In the genomic region with DNA sequence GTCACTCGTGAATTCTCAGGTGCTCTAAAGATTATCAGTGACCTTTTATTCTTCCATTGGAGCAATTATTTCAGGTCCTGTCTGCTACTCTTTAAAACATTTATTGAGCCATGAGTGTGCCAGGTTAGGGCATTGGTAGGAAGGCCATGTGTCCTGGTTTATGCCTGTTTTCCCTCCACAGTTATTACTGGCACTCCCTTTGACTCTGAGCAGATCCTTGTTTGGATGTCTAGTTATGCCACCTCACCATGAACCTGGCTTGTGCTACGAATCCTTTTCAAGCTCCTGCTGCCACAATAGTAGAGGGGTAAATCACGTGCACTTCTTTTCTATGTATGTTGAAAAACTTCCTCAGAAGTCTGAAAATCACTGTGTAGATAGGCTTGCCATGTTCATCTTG, we compare ENCODE assay signal across 29 cellular contexts. TPM values are rescaled to one million over a fixed set of nuclear protein-coding genes. Genes with fewer than 3 reads are reported as not detected.
A peak's percentile ranks its signal among the peaks of the same experiment; 100 is the strongest.
DNase-seq lines count a peak whose midpoint lies in the region; FAIRE-seq and TF ChIP-seq lines count a peak whose summit lies in the region.
"Had no signal": no experiment of that assay in that cellular context is flagged by ENCODE, and none has a peak within 500 bp of the region (broad histone marks: within the 10 kb centered on the region; RNA-seq: fewer than 3 reads in every experiment).

No MANE protein-coding gene starts in this region.

- H3K9ac ChIP-seq in keratinocyte (ENCODE audit: control insufficient read depth, extremely low read depth, insufficient read depth, low read length) (no peak overlapping the region), muscle layer of colon (ENCODE audit: low read length) (no peak overlapping the region)
- H3K9ac ChIP-seq: BLaER1 had no signal

- H3K9me3 Mint-ChIP-seq in activated CD4-positive, alpha-beta T cell treated with anti-CD3 and anti-CD28 coated beads, Interleukin-2, amount 10 ng/mL, durations not matched to agents 24 days and 14 days: no peaks in the 10 kb centered on the region
- H3K9me3 Mint-ChIP-seq: CD14-positive monocyte; CD4-positive, alpha-beta memory T cell; CD8-positive, alpha-beta memory T cell had no signal

- no peak for TF ChIP-seq POLR2A in sigmoid colon (IDR thresholded peaks at IDR 0.05)
- no peak for TF ChIP-seq POLR2A in thyroid gland (IDR thresholded peaks at IDR 0.05)

- no peak overlapping the region for H3K4me3 Mint-ChIP-seq in activated CD4-positive, alpha-beta T cell treated with anti-CD3 and anti-CD28 coated beads, Interleukin-2, amount 10 ng/mL, durations not matched to agents 24 days and 14 days
- H3K4me3 Mint-ChIP-seq: CD14-positive monocyte; CD4-positive, alpha-beta memory T cell; CD4-positive, CD25-positive, alpha-beta regulatory T cell; CD8-positive, alpha-beta memory T cell had no signal

- TF ChIP-seq EP300 in sigmoid colon (IDR thresholded peaks at IDR 0.05): peak in 2 of 4 donors; percentile 71 to 76

- TF ChIP-seq CTCF in VCaP (conservative IDR thresholded peaks at IDR 0.05): no peak
- no peak for TF ChIP-seq CTCF in keratinocyte (optimal IDR thresholded peaks at IDR 0.05 in 1 of 3, IDR thresholded peaks at IDR 0.05 in 1 of 3, conservative IDR thresholded peaks at IDR 0.05 in 1 of 3; ENCODE audit: extremely low read depth in 1 of 3, insufficient read depth in 2 of 3, low read length in 3 of 3)
- no peak for TF ChIP-seq CTCF in sigmoid colon (IDR thresholded peaks at IDR 0.05)
- no peak for TF ChIP-seq CTCF in thyroid gland (IDR thresholded peaks at IDR 0.05)

- H3K27me3 ChIP-seq in keratinocyte (ENCODE audit: control insufficient read depth, extremely low read depth, insufficient read depth, low read length): no peaks in the 10 kb centered on the region
- H3K27me3 ChIP-seq in muscle layer of colon (ENCODE audit: control insufficient read depth in 1 of 2, insufficient read depth in 2 of 2, low read length in 2 of 2): no peaks in the 10 kb centered on the region
- no peaks in the 10 kb centered on the region for H3K27me3 ChIP-seq in sigmoid colon
- no peaks in the 10 kb centered on the region for H3K27me3 ChIP-seq in thyroid gland
- H3K27me3 ChIP-seq: BLaER1 had no signal

- no peaks in the 10 kb centered on the region for H4K20me1 ChIP-seq in keratinocyte (ENCODE audit: control insufficient read depth, extremely low read depth, insufficient read depth, low read length)
- H4K20me1 ChIP-seq: BLaER1 had no signal

- FAIRE-seq in keratinocyte (lab: Jason Lieb, UNC): peak; percentile 34
- FAIRE-seq: A204.1, GM12891, GM19239 had no signal

- H3K27ac ChIP-seq in VCaP (peak overlapping the region; percentile 70), keratinocyte (ENCODE audit: control insufficient read depth, insufficient read depth, low read length) (no peak overlapping the region), muscle layer of colon (ENCODE audit: low read depth, low read length) (peak overlapping the region; percentile 48), sigmoid colon (peak overlapping the region in 3 of 4 donors; percentile 69 to 77 (median 73)), thyroid gland (no peak overlapping the region)
- H3K27ac ChIP-seq: BLaER1 had no signal

- H3K9me3 ChIP-seq in keratinocyte (ENCODE audit: control insufficient read depth, low read depth, low read length): no peaks in the 10 kb centered on the region
- H3K9me3 ChIP-seq in muscle layer of colon (ENCODE audit: low read length): no peaks in the 10 kb centered on the region
- H3K9me3 ChIP-seq in sigmoid colon: no peaks in the 10 kb centered on the region
- no peaks in the 10 kb centered on the region for H3K9me3 ChIP-seq in thyroid gland
- H3K9me3 ChIP-seq: BE2C had no signal

- no peaks in the 10 kb centered on the region for H3K36me3 ChIP-seq in keratinocyte (ENCODE audit: control insufficient read depth in 2 of 2, extremely low read depth in 1 of 2, insufficient read depth in 2 of 2, low read length in 2 of 2)
- H3K36me3 ChIP-seq in muscle layer of colon (ENCODE audit: insufficient read depth, low read length): no peaks in the 10 kb centered on the region
- H3K36me3 ChIP-seq in sigmoid colon: no peaks in the 10 kb centered on the region
- no peaks in the 10 kb centered on the region for H3K36me3 ChIP-seq in thyroid gland
- H3K36me3 ChIP-seq: BE2C, BLaER1 had no signal

- H3K79me2 ChIP-seq in keratinocyte (ENCODE audit: control insufficient read depth, insufficient read depth, low read length): peaks cover 8% of the 10 kb centered on the region

- H2AFZ ChIP-seq in keratinocyte (ENCODE audit: control insufficient read depth, low read length): no peak overlapping the region

- H3K27ac Mint-ChIP-seq in activated CD4-positive, alpha-beta T cell treated with anti-CD3 and anti-CD28 coated beads, Interleukin-2, amount 10 ng/mL, durations not matched to agents 24 days and 14 days: no peak overlapping the region
- H3K27ac Mint-ChIP-seq: CD14-positive monocyte; CD4-positive, alpha-beta memory T cell; CD4-positive, CD25-positive, alpha-beta regulatory T cell; CD8-positive, alpha-beta memory T cell had no signal

- dilution Hi-C loops in keratinocyte (cut with MboI; ENCODE audit: extremely low pct_ligation_motif_present, low sequenced_read_pairs): no loop called here

- intact Hi-C loops in sigmoid colon (cut with DNase I): no loop called here
- intact Hi-C loops in thyroid gland (cut with DNase I): no loop called here
- intact Hi-C loops in activated CD4-positive, alpha-beta T cell treated with anti-CD3 and anti-CD28 coated beads, Interleukin-2, amount 10 ng/mL, durations not matched to agents 24 days and 14 days (cut with micrococcal nuclease): no loop called here

- H3K9me1 ChIP-seq in keratinocyte (ENCODE audit: control insufficient read depth, extremely low read depth, insufficient read depth, low read length): no peaks in the 10 kb centered on the region

- H3K36me3 Mint-ChIP-seq in activated CD4-positive, alpha-beta T cell treated with anti-CD3 and anti-CD28 coated beads, Interleukin-2, amount 10 ng/mL, durations not matched to agents 24 days and 14 days (ENCODE audit: low read depth): no peaks in the 10 kb centered on the region
- H3K36me3 Mint-ChIP-seq: CD14-positive monocyte; CD4-positive, alpha-beta memory T cell; CD4-positive, CD25-positive, alpha-beta regulatory T cell; CD8-positive, alpha-beta memory T cell had no signal

- H3K4me3 ChIP-seq in keratinocyte (ENCODE audit: control insufficient read depth in 2 of 3, extremely low read depth in 1 of 3, insufficient read depth in 2 of 3, low read depth in 1 of 3, low read length in 3 of 3) (no peak overlapping the region), muscle layer of colon (ENCODE audit: low read depth in 1 of 2, low read length in 2 of 2) (no peak overlapping the region), sigmoid colon (no peak overlapping the region), thyroid gland (replicated peaks in 1 of 3) (no peak overlapping the region)
- H3K4me3 ChIP-seq: BLaER1 had no signal

- 80 to 83% methylated on average over 3 of the region's 3 CpGs for WGBS in sigmoid colon, 2 donors
- WGBS in thyroid gland, 2 donors: 84 to 91% methylated on average over 3 of the region's 3 CpGs

- DNase-seq in keratinocyte (ENCODE audit: low read depth, low spot score): no peak
- DNase-seq in sigmoid colon: peak; percentile 67
- DNase-seq in thyroid gland: no peak
- no peak for DNase-seq in activated CD4-positive, alpha-beta T cell treated with anti-CD3 and anti-CD28 coated beads, Interleukin-2, amount 10 ng/mL, durations not matched to agents 24 days and 14 days
- no peak for DNase-seq in activated CD4-positive, alpha-beta T cell treated with anti-CD3 and anti-CD28 coated beads for 48 hours
- no peak for DNase-seq in mesenteric fat pad (ENCODE audit: low spot score)
- DNase-seq: 8988T; ACHN; BE2C; C1 segment of cervical spinal cord; CD4-positive, alpha-beta memory T cell; CD4-positive, CD25-positive, alpha-beta regulatory T cell; CD8-positive, alpha-beta memory T cell; COR-L47; DMS 273 treated with DMSO at 0.1 percent for 48 hours; DMS153; DMS53; DMS79; DND-41; EL; GF-D8 had no signal

- peaks cover 29% of the 10 kb centered on the region for H3K27me3 Mint-ChIP-seq in activated CD4-positive, alpha-beta T cell treated with anti-CD3 and anti-CD28 coated beads, Interleukin-2, amount 10 ng/mL, durations not matched to agents 24 days and 14 days

- H3K4me1 Mint-ChIP-seq in activated CD4-positive, alpha-beta T cell treated with anti-CD3 and anti-CD28 coated beads, Interleukin-2, amount 10 ng/mL, durations not matched to agents 24 days and 14 days: no peaks in the 10 kb centered on the region
- H3K4me1 Mint-ChIP-seq: CD4-positive, alpha-beta memory T cell; CD4-positive, CD25-positive, alpha-beta regulatory T cell; CD8-positive, alpha-beta memory T cell had no signal

- no peak overlapping the region for H3K4me2 ChIP-seq in keratinocyte (ENCODE audit: control insufficient read depth, extremely low read depth, insufficient read depth, low read depth, low read length)
- H3K4me2 ChIP-seq: BLaER1 had no signal

- peaks cover 32% of the 10 kb centered on the region for H3K4me1 ChIP-seq in keratinocyte (ENCODE audit: control insufficient read depth, extremely low read depth, insufficient read depth, low read length)
- peaks cover 37% of the 10 kb centered on the region for H3K4me1 ChIP-seq in muscle layer of colon (ENCODE audit: insufficient read depth, low read length)
- peaks cover 0 to 39% (median 3%) of the 10 kb centered on the region in 4 donors for H3K4me1 ChIP-seq in sigmoid colon
- H3K4me1 ChIP-seq in thyroid gland: no peaks in the 10 kb centered on the region
- H3K4me1 ChIP-seq: BE2C, BLaER1 had no signal

RNA-seq across cellular contexts. Expression of a gene that starts 27.4 kb away (rescaled TPM):
- polyA plus RNA-seq in keratinocyte (33.8 to 54.7 TPM (median 36.9 TPM) in 3 replicates), sigmoid colon (10 to 100 TPM; 10.2 to 26.5 (median 19.4) TPM)
- 60.7 TPM for polyA plus RNA-seq in keratinocyte (2011; ENCODE audit: low read depth)
- polyA plus RNA-seq in keratinocyte (2011; cell fraction: cytosol; rRNA removed): 20.3 and 32.0 TPM in 2 replicates
- polyA plus RNA-seq in keratinocyte (2011; cell fraction: nucleus; rRNA removed): 51.0 and 57.2 TPM in 2 replicates
- 32.0 and 53.1 TPM in 2 replicates for polyA plus RNA-seq in keratinocyte (2012; ENCODE audit: low replicate concordance)
- 26.5 to 85.7 TPM (median 52.9 TPM) in 3 replicates for polyA minus RNA-seq in keratinocyte
- polyA minus RNA-seq in keratinocyte (2011; cell fraction: cytosol; rRNA and poly(A)+ RNA removed): 36.6 TPM
- polyA minus RNA-seq in keratinocyte (2011; cell fraction: nucleus; rRNA and poly(A)+ RNA removed): 61.8 and 116 TPM in 2 replicates
- total RNA-seq in sigmoid colon (10 to 100 TPM in 1 of 4 donors, 1 to 10 TPM in 3; 5.8 to 16.8 (median 6.6) TPM), thyroid gland (10 to 100 TPM in 3 of 4 donors, 1 to 10 TPM in 1; 7.9 to 14.4 (median 11.1) TPM), mesenteric fat pad (27.4 TPM)
- 9.3 and 10.0 TPM in 2 replicates for total RNA-seq in activated CD4-positive, alpha-beta T cell treated with anti-CD3 and anti-CD28 coated beads, Interleukin-2, amount 10 ng/mL, durations not matched to agents 24 days and 14 days
- total RNA-seq: G401 had no signal

Comparison
In these comparisons a context has a peak if more than half of its experiments do, and no peak if none do; other contexts are left out.
1. H3K27ac ChIP-seq: peak in VCaP (single experiment), muscle layer of colon (single experiment) and sigmoid colon (3 of 4); none in keratinocyte (single experiment) and thyroid gland (0 of 3).